16 cellular contexts compared by ENCODE assay signal in genomic region chrX:462853-463252, GRCh38.
DNase-seq lines count a peak whose midpoint lies in the region; ATAC-seq, FAIRE-seq and TF ChIP-seq lines count a peak whose summit lies in the region.
"Had no signal": no experiment of that assay in that cellular context is flagged by ENCODE, and none has a peak within 500 bp of the region (broad histone marks: within the 10 kb centered on the region; RNA-seq: fewer than 3 reads in every experiment).

No MANE protein-coding gene starts in this region.

- TF ChIP-seq POLR2A in H1 (IDR thresholded peaks at IDR 0.05; ENCODE audit: control extremely low read depth in 1 of 2, low read depth in 2 of 2, low read length in 2 of 2) = no peak

- H3K18ac ChIP-seq in H9 (ENCODE audit: insufficient read length, low read depth, low read length) (no peak overlapping the region), H1 (ENCODE audit: extremely low read depth, low read length) (no peak overlapping the region)

- H3K4me3 ChIP-seq in H1 (ENCODE audit: extremely low read depth in 1 of 4, insufficient read depth in 2 of 4, low read depth in 3 of 4, low read length in 4 of 4) (no peak overlapping the region), neural cell (ENCODE audit: low read length) (no peak overlapping the region)
- H3K4me3 ChIP-seq: BLaER1 treated with 17β-estradiol and CSF1 and Interleukin-3, amounts not matched to agents 10 nM and 100 nM; GM23338 had no signal

- H3K4me2 ChIP-seq in H9 (ENCODE audit: insufficient read depth, insufficient read length, low read length) (no peak overlapping the region), H1 (ENCODE audit: insufficient read depth in 1 of 2, low read depth in 2 of 2, low read length in 2 of 2) (no peak overlapping the region), neural cell (ENCODE audit: low read length) (no peak overlapping the region)
- H3K4me2 ChIP-seq: BLaER1 treated with 17β-estradiol and CSF1 and Interleukin-3, amounts not matched to agents 10 nM and 100 nM; GM23338 had no signal

- H2BK20ac ChIP-seq in H9 (ENCODE audit: low read depth, low read length, poor library complexity, severe bottlenecking) (no peak overlapping the region), H1 (ENCODE audit: low read length) (no peak overlapping the region; the same call in 1 of the 2 replicates)

- H3F3A ChIP-seq in neural cell (ENCODE audit: insufficient read depth, low read length, poor library complexity, severe bottlenecking) = no peaks in the 10 kb centered on the region

- H3K27ac ChIP-seq in H9 (ENCODE audit: insufficient read length, low read depth, low read length) (no peak overlapping the region), H1 (ENCODE audit: low read depth, low read length) (no peak overlapping the region), neural cell (ENCODE audit: low read length) (peak overlapping the region; percentile 40)
- H3K27ac ChIP-seq: BLaER1 treated with 17β-estradiol and CSF1 and Interleukin-3, amounts not matched to agents 10 nM and 100 nM had no signal

- no peak overlapping the region for H2BK120ac ChIP-seq in H9 (ENCODE audit: low read depth, low read length, poor library complexity, severe bottlenecking)
- H2BK120ac ChIP-seq in H1 (replicated peaks; ENCODE audit: low read depth, low read length) = no peak overlapping the region

- H2AFZ ChIP-seq in H9 (ENCODE audit: low read length) (no peak overlapping the region), H1 (ENCODE audit: low read length) (no peak overlapping the region), neural cell (ENCODE audit: low read depth, low read length) (no peak overlapping the region)
- H2AFZ ChIP-seq: GM23338 had no signal

- no peaks in the 10 kb centered on the region for H3K27me3 ChIP-seq in H9 (ENCODE audit: insufficient read depth, low read length)
- no peaks in the 10 kb centered on the region for H3K27me3 ChIP-seq in H1 (replicated peaks in 1 of 4; ENCODE audit: control insufficient read depth in 3 of 4, extremely low read depth in 1 of 4, insufficient read depth in 3 of 4, low read length in 3 of 4)
- H3K27me3 ChIP-seq in neural cell (ENCODE audit: insufficient read depth, low read depth, low read length) = no peaks in the 10 kb centered on the region
- H3K27me3 ChIP-seq: BLaER1 treated with 17β-estradiol and CSF1 and Interleukin-3, amounts not matched to agents 10 nM and 100 nM had no signal

- H2BK15ac ChIP-seq in H9 (ENCODE audit: low read depth, low read length) (no peak overlapping the region), H1 (ENCODE audit: low read length) (peak overlapping the region; percentile 66; the same call in 1 of the 2 replicates)

- H3K14ac ChIP-seq in H9 (ENCODE audit: insufficient read depth, low read length) (no peak overlapping the region), H1 (ENCODE audit: insufficient read length) (no peak overlapping the region)

- CTCF ChIA-PET in H1 (lab: Charles Lee; ENCODE audit: partially characterized antibody) = no interaction called here

- H3K4me1 ChIP-seq in H9 (ENCODE audit: insufficient read depth, low read length) = no peaks in the 10 kb centered on the region
- no peaks in the 10 kb centered on the region for H3K4me1 ChIP-seq in H1 (replicated peaks in 1 of 4; ENCODE audit: control insufficient read depth in 3 of 4, insufficient read depth in 4 of 4, low read length in 3 of 4)
- H3K4me1 ChIP-seq: BLaER1 treated with 17β-estradiol and CSF1 and Interleukin-3, amounts not matched to agents 10 nM and 100 nM had no signal

- no peak for DNase-seq in H9
- DNase-seq in H1 (ENCODE audit: low read depth in 1 of 2, low spot score in 2 of 2) = no peak
- DNase-seq in activated T-cell treated with anti-CD3 and anti-CD28 coated beads, Interleukin-2, amount 50 U/mL, for 24 hours = no peak
- DNase-seq: Calu3; CD8-positive, alpha-beta T cell; DMS53; DND-41; EL; H7 had no signal

- H3K4me1 Mint-ChIP-seq in H9 = peaks cover 0 to 5% of the 10 kb centered on the region in 2 experiments; a peak in 1 of 4 replicates
- no peaks in the 10 kb centered on the region for H3K4me1 Mint-ChIP-seq in activated T-cell treated with anti-CD3 and anti-CD28 coated beads, Interleukin-2, amount 50 U/mL, for 24 hours (ENCODE audit: low read depth)
- H3K4me1 Mint-ChIP-seq: B cell, GM23338 had no signal

- H3K79me1 ChIP-seq in H9 (ENCODE audit: insufficient read depth, low read depth, low read length, poor library complexity, severe bottlenecking) = no peaks in the 10 kb centered on the region
- H3K79me1 ChIP-seq in H1 (ENCODE audit: low read depth, low read length) = no peaks in the 10 kb centered on the region

- peak overlapping the region in 1 of 3 experiments; percentile 52; a peak in 1 of 7 replicates for H3K27ac Mint-ChIP-seq in H9
- no peak overlapping the region for H3K27ac Mint-ChIP-seq in activated T-cell treated with anti-CD3 and anti-CD28 coated beads, Interleukin-2, amount 50 U/mL, for 24 hours
- H3K27ac Mint-ChIP-seq: B cell; CD8-positive, alpha-beta T cell; GM23338 had no signal

- H3K9me2 ChIP-seq in neural cell (ENCODE audit: insufficient read depth, low read length) = no peaks in the 10 kb centered on the region

- H4K20me1 ChIP-seq in H9 (ENCODE audit: control insufficient read depth, insufficient read depth, insufficient read length) (no peaks in the 10 kb centered on the region), H1 (replicated peaks in 1 of 2; ENCODE audit: control insufficient read depth in 1 of 2, insufficient read depth in 2 of 2, low read length in 2 of 2) (peaks cover 0 to 3% of the 10 kb centered on the region in 2 experiments), neural cell (ENCODE audit: insufficient read depth) (no peaks in the 10 kb centered on the region)
- H4K20me1 ChIP-seq: BLaER1 treated with 17β-estradiol and CSF1 and Interleukin-3, amounts not matched to agents 10 nM and 100 nM had no signal

- no peaks in the 10 kb centered on the region for H3K27me3 Mint-ChIP-seq in H9 (ENCODE audit: low read depth)
- no peaks in the 10 kb centered on the region for H3K27me3 Mint-ChIP-seq in activated T-cell treated with anti-CD3 and anti-CD28 coated beads, Interleukin-2, amount 50 U/mL, for 24 hours
- H3K27me3 Mint-ChIP-seq: B cell had no signal

- H3K9me3 ChIP-seq in H9 (ENCODE audit: control insufficient read depth, low read depth, low read length) = no peaks in the 10 kb centered on the region
- no peaks in the 10 kb centered on the region for H3K9me3 ChIP-seq in H1 (ENCODE audit: insufficient read depth in 2 of 2, low read depth in 1 of 2, low read length in 1 of 2)
- no peaks in the 10 kb centered on the region for H3K9me3 ChIP-seq in neural cell (ENCODE audit: low read length)
- H3K9me3 ChIP-seq: BLaER1 treated with 17β-estradiol and CSF1 and Interleukin-3, amounts not matched to agents 10 nM and 100 nM had no signal

- H2BK12ac ChIP-seq in H9 (ENCODE audit: insufficient read length, low read depth, low read length) = no peak overlapping the region
- H2BK12ac ChIP-seq in H1 (ENCODE audit: low read depth, low read length) = peak overlapping the region; percentile 94; the same call in 1 of the 2 replicates

- no peaks in the 10 kb centered on the region for H3K36me3 Mint-ChIP-seq in H9 (ENCODE audit: insufficient read depth in 1 of 3, low read depth in 3 of 3)
- H3K36me3 Mint-ChIP-seq in activated T-cell treated with anti-CD3 and anti-CD28 coated beads, Interleukin-2, amount 50 U/mL, for 24 hours (ENCODE audit: low read depth) = no peaks in the 10 kb centered on the region
- H3K36me3 Mint-ChIP-seq: CD8-positive, alpha-beta T cell had no signal

- H3K9me3 Mint-ChIP-seq in H9 = peaks cover 9 to 10% of the 10 kb centered on the region in 2 experiments
- H3K9me3 Mint-ChIP-seq in activated T-cell treated with anti-CD3 and anti-CD28 coated beads, Interleukin-2, amount 50 U/mL, for 24 hours = peaks cover 12% of the 10 kb centered on the region
- H3K9me3 Mint-ChIP-seq: CD8-positive, alpha-beta T cell had no signal

- H3K23me2 ChIP-seq in H9 (ENCODE audit: insufficient read length, low read depth, low read length, poor library complexity, severe bottlenecking) (no peaks in the 10 kb centered on the region), H1 (ENCODE audit: low read depth, low read length) (0 out of 2 replicates have a peak, but pooled peaks cover 3% of the 10 kb centered on the region)

- H4K91ac ChIP-seq in H9 (ENCODE audit: insufficient read length, low read depth, low read length) (no peak overlapping the region), H1 (replicated peaks; ENCODE audit: insufficient read length, low read length) (no peak overlapping the region)

- TF ChIP-seq CTCF in H9 (conservative IDR thresholded peaks at IDR 0.05) (no peak), H1 (IDR thresholded peaks at IDR 0.05; ENCODE audit: control extremely low read depth in 1 of 3, insufficient read depth in 1 of 3, low read depth in 1 of 3, low read length in 3 of 3) (no peak), neural cell (IDR thresholded peaks at IDR 0.05; ENCODE audit: poor library complexity, severe bottlenecking) (no peak)

- no peaks in the 10 kb centered on the region for H3K79me2 ChIP-seq in H9 (ENCODE audit: insufficient read depth, low read length)
- H3K79me2 ChIP-seq in H1 (ENCODE audit: control insufficient read depth in 1 of 2, insufficient read depth in 2 of 2, low read length in 2 of 2) = no peaks in the 10 kb centered on the region
- H3K79me2 ChIP-seq in neural cell (replicated peaks; ENCODE audit: insufficient read depth, low read length) = no peaks in the 10 kb centered on the region

- no peak overlapping the region for H3K4me3 Mint-ChIP-seq in H9
- no peak overlapping the region for H3K4me3 Mint-ChIP-seq in activated T-cell treated with anti-CD3 and anti-CD28 coated beads, Interleukin-2, amount 50 U/mL, for 24 hours
- H3K4me3 Mint-ChIP-seq: B cell; CD8-positive, alpha-beta T cell; GM23338 had no signal

- H2AK5ac ChIP-seq in H9 (ENCODE audit: insufficient read length, low read length) (no peak overlapping the region), H1 (ENCODE audit: low read depth, low read length) (peak overlapping the region; percentile 88; the same call in 1 of the 2 replicates)

- H4K5ac ChIP-seq in H9 (ENCODE audit: insufficient read length, low read depth, low read length) (no peak overlapping the region), H1 (ENCODE audit: insufficient read length, low read depth, low read length) (no peak overlapping the region)

- no peak for TF ChIP-seq RAD21 in H1 (IDR thresholded peaks at IDR 0.05 in 1 of 2, conservative IDR thresholded peaks at IDR 0.05 in 1 of 2; ENCODE audit: low read depth in 2 of 2, low read length in 2 of 2)
- no peak for TF ChIP-seq RAD21 in neural cell (conservative IDR thresholded peaks at IDR 0.05)

- H3T11ph ChIP-seq in H9 (ENCODE audit: low read length) = no peak overlapping the region

- H4K8ac ChIP-seq in H9 (replicated peaks; ENCODE audit: insufficient read length, low read depth, low read length) (peak overlapping the region; percentile 67), H1 (ENCODE audit: extremely low read depth, insufficient read depth, low read length) (no peak overlapping the region)

- H3K23ac ChIP-seq in H9 (ENCODE audit: insufficient read length, low read depth, low read length) = no peak overlapping the region
- H3K23ac ChIP-seq in H1 (ENCODE audit: insufficient read length) = no peak overlapping the region

- POLR2A ChIA-PET in H1 (lab: Charles Lee; ENCODE audit: partially characterized antibody) = no interaction called here

- no peak overlapping the region for H2BK5ac ChIP-seq in H9 (ENCODE audit: insufficient read length, low read length)
- H2BK5ac ChIP-seq in H1 (ENCODE audit: low read depth, low read length) = 0 out of 2 replicates have a peak overlapping the region, but pooled peaks have one; percentile 67

- H3K9ac ChIP-seq in H9 (ENCODE audit: extremely low read depth, insufficient read length, low read length) (no peak overlapping the region), H1 (replicated peaks in 1 of 4; ENCODE audit: extremely low read depth in 1 of 4, low read depth in 3 of 4, low read length in 3 of 4) (no peak overlapping the region; a peak in 1 of 7 replicates), neural cell (ENCODE audit: low read length) (peak overlapping the region; percentile 31)
- H3K9ac ChIP-seq: BLaER1 treated with 17β-estradiol and CSF1 and Interleukin-3, amounts not matched to agents 10 nM and 100 nM had no signal

- no peak for FAIRE-seq in H1 (lab: Jason Lieb, UNC)
- FAIRE-seq: GM18507 had no signal

- H3K36me3 ChIP-seq in H1 (ENCODE audit: control insufficient read depth in 2 of 4, insufficient read depth in 4 of 4, low read length in 3 of 4) (no peaks in the 10 kb centered on the region; a peak in 1 of 8 replicates), neural cell (ENCODE audit: insufficient read depth, low read length) (no peaks in the 10 kb centered on the region)
- H3K36me3 ChIP-seq: BLaER1 treated with 17β-estradiol and CSF1 and Interleukin-3, amounts not matched to agents 10 nM and 100 nM had no signal

- H3K4ac ChIP-seq in H9 (ENCODE audit: low read depth, low read length) = no peak overlapping the region
- H3K4ac ChIP-seq in H1 (replicated peaks; ENCODE audit: insufficient read length, low read depth, low read length) = no peak overlapping the region

- no CpG with 5 or more reads among the region's 21 CpGs for WGBS in H9 (ENCODE audit: extremely low coverage, insufficient read length, low lambda C conversion rate)
- WGBS in H1 (ENCODE audit: extremely low coverage in 1 of 2, insufficient coverage in 1 of 2, insufficient read length in 1 of 2, insufficient replicate concordance in 2 of 2, low coverage in 1 of 2, low lambda C conversion rate in 2 of 2, missing lambda C conversion rate in 1 of 2), 2 experiments = 89% methylated on average over 20 of the region's 21 CpGs; no CpG with 5 or more reads in 1 of the 2 experiments

- ATAC-seq in GM18873 (IDR thresholded peaks at IDR 0.05; ENCODE audit: low FRiP score, unreplicated experiment) (no peak), HG03025 (IDR thresholded peaks at IDR 0.05; ENCODE audit: low FRiP score, unreplicated experiment) (no peak)
- ATAC-seq: CD8-positive, alpha-beta T cell; GM23338 had no signal

- TF ChIP-seq EP300 in H1 (IDR thresholded peaks at IDR 0.05; ENCODE audit: borderline replicate concordance in 1 of 2, low read depth in 2 of 2, low read length in 2 of 2) = no peak
- TF ChIP-seq EP300 in neural cell (conservative IDR thresholded peaks at IDR 0.05; ENCODE audit: poor library complexity, severe bottlenecking) = no peak

- H3K56ac ChIP-seq in H9 (ENCODE audit: insufficient read length, low read depth, low read length) = no peak overlapping the region
- no peak overlapping the region for H3K56ac ChIP-seq in H1 (replicated peaks; ENCODE audit: insufficient read length, low read depth, low read length)
